ENCODE assay signal across 20 cellular contexts in genomic region chr7:115840702-115841101, GRCh38.
"Had no signal": no experiment of that assay in that cellular context is flagged by ENCODE, and none has a peak within 500 bp of the region (broad histone marks: within the 10 kb centered on the region; RNA-seq: fewer than 3 reads in every experiment).

No MANE protein-coding gene starts in this region.

- H2AFZ ChIP-seq: parathyroid adenoma had no signal

- H3K9ac ChIP-seq: parathyroid adenoma had no signal

- H3K27ac ChIP-seq: adrenal gland, esophagus squamous epithelium, parathyroid adenoma, tibial nerve, vagina had no signal

- H3K9me3 ChIP-seq: adrenal gland, esophagus squamous epithelium, mucosa of descending colon, tibial nerve, vagina had no signal

- DNase-seq: activated CD4-positive, alpha-beta memory T cell treated with anti-CD3 and anti-CD28 coated beads for 36 hours; activated CD4-positive, alpha-beta T cell treated with anti-CD3 and anti-CD28 coated beads for 36 hours; activated naive CD4-positive, alpha-beta T cell treated with anti-CD3 and anti-CD28 coated beads, Interleukin-2, amount 50 U/mL, for 16 hours; activated T-cell treated with anti-CD3 and anti-CD28 coated beads, Interleukin-2, amount 50 U/mL, for 24 hours; adrenal gland; esophagus squamous epithelium; foreskin fibroblast; immature natural killer cell; left colon; mucosa of descending colon; naive thymus-derived CD4-positive, alpha-beta T cell; retina; stimulated activated CD4-positive, alpha-beta T cell treated with anti-CD3 and anti-CD28 coated beads, Interleukin-2, amount 100 ng/mL, for 48 hours; stimulated activated naive B cell treated with anti-CD40 and anti-IgM and Interleukin-4, amounts not matched to agents 10 μg/mL and 1 μg/mL and 100 μg/mL, for 72 hours; T-cell; T-helper 9 cell had no signal

- H3K79me2 ChIP-seq: parathyroid adenoma had no signal

- H3K4me3 ChIP-seq: adrenal gland, esophagus squamous epithelium, lung, mucosa of descending colon, tibial nerve, vagina had no signal

- ATAC-seq: activated CD4-positive, alpha-beta T cell treated with anti-CD3 and anti-CD28 coated beads for 36 hours; left colon; mucosa of descending colon; naive thymus-derived CD4-positive, alpha-beta T cell; stimulated activated naive B cell treated with anti-CD40 and anti-IgM and Interleukin-4, amounts not matched to agents 10 μg/mL and 1 μg/mL and 100 μg/mL, for 72 hours; T-cell had no signal

- H3K36me3 ChIP-seq: adrenal gland, esophagus squamous epithelium, tibial nerve, vagina had no signal

- H3K4me1 ChIP-seq: adrenal gland, esophagus squamous epithelium, parathyroid adenoma, tibial nerve, vagina had no signal

- H3K27me3 ChIP-seq: adrenal gland, esophagus squamous epithelium, tibial nerve, vagina had no signal
